In genomic region chr15:51622269-51623180, GRCh38 we compare ENCODE assay signal across 8 cellular contexts. TPM values are rescaled to one million over a fixed set of nuclear protein-coding genes. Genes with fewer than 3 reads are reported as not detected.
DNase-seq lines count a peak whose midpoint lies in the region; ATAC-seq, FAIRE-seq and TF ChIP-seq lines count a peak whose summit lies in the region.

A gene with protein sequence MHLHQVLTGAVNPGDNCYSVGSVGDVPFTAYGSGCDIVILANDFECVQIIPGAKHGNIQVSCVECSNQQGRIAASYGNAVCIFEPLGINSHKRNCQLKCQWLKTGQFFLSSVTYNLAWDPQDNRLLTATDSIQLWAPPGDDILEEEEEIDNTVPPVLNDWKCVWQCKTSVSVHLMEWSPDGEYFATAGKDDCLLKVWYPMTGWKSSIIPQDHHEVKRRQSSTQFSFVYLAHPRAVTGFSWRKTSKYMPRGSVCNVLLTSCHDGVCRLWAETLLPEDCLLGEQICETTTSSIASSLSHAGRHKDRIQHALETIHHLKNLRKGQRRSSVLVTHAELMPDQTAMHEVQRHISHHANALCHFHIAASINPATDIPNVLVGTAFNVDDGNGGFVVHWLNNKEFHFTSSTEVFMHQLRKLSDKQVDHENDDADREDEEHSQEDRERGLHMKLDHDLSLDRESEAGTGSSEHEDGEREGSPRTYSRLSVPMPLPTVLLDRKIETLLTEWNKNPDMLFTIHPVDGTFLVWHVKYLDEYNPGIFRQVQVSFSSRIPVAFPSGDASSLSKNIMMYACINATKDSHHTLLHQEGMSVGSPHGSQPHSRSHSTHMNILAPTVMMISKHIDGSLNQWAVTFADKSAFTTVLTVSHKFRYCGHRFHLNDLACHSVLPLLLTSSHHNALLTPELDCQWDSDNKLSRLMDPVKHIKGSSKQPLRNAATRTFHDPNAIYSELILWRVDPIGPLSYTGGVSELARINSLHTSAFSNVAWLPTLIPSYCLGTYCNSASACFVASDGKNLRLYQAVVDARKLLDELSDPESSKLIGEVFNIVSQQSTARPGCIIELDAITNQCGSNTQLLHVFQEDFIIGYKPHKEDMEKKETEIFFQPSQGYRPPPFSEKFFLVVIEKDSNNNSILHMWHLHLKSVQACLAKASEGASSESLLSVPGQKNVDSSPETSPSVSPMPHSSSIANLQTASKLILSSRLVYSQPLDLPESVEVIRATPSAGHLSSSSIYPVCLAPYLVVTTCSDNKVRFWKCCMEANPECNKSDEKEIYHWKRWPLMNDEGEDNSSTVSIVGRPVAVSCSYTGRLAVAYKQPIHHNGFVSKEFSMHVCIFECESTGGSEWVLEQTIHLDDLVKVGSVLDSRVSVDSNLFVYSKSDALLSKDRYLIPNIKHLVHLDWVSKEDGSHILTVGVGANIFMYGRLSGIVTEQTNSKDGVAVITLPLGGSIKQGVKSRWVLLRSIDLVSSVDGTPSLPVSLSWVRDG (N-terminal part only) (minus strand): TSS chr15:51622771. CDS start chr15:51622545, 226 bp downstream.

- H3K4me3 ChIP-seq in K562 (peak within 1 kb of the TSS; percentile 72), retinal pigment epithelial cell (ENCODE audit: low read length) (peak within 1 kb of the TSS; percentile 80)

- ATAC-seq in HG02642 (IDR thresholded peaks at IDR 0.05; ENCODE audit: poor library complexity, unreplicated experiment) (peak; percentile 56), K562 (peak; percentile 72), HG03469 (IDR thresholded peaks at IDR 0.05; ENCODE audit: unreplicated experiment) (no peak)

- H3K9me3 ChIP-seq in K562 (replicated peaks; ENCODE audit: control insufficient read depth, insufficient read depth, low read depth, low read length), result no peaks in the 10 kb centered on the region

- DNase-seq in GM10248 (ENCODE audit: extremely low spot score) (peak; percentile 79), NCI-H146 (lab: John Stamatoyannopoulos, UW) (peak; percentile 90), T1000 (lab: John Stamatoyannopoulos, UW) (peak; percentile 90), K562 (ENCODE audit: extremely low read depth in 1 of 4, low spot score in 3 of 4) (peak; percentile 76 to 93 (median 87)), hypothalamus (lab: John Stamatoyannopoulos, UW) (peak; percentile 39 to 97 (median 83)), retinal pigment epithelial cell (ENCODE audit: low read depth) (peak; percentile 43)

- BruUV-seq in K562 (replicated peaks; lab: Mats Ljungman, UMichigan), result TSS peak; percentile 44

- CTCF ChIA-PET in GM10248 (lab: Yijun Ruan, JAX), result interaction anchor here (0.9 to 3.6 kb wide), 5 partner anchors 8 to 154 kb away, joined by 3 to 18 read pairs (median 11); no protein-coding TSS in a partner anchor
- CTCF ChIA-PET in K562 (lab: Yijun Ruan, JAX; ENCODE audit: low intra/inter-chr PET ratio), result interaction anchor here (0.6 kb wide), 1 partner anchor 153 kb away, joined by 3 read pairs; no protein-coding TSS in a partner anchor

- H3K27me3 ChIP-seq in K562 (ENCODE audit: control insufficient read depth in 2 of 2, insufficient read depth in 2 of 2, low read length in 2 of 2), result no peaks in the 10 kb centered on the region

- FAIRE-seq in K562 (lab: Jason Lieb, UNC), result no peak

- TF ChIP-seq RAD21 in K562 (CRISPR knock-in tag; conservative IDR thresholded peaks at IDR 0.05 in 1 of 2, IDR thresholded peaks at IDR 0.05 in 1 of 2), result 0 out of 4 replicates have a peak, but pooled peaks of 1 of the 2 experiments have one; percentile 2

- H3K79me2 ChIP-seq in K562 (ENCODE audit: control insufficient read depth, insufficient read depth, low read length), result peaks cover 35% of the 10 kb centered on the region

- under 1% methylated on average over 68 of the region's 96 CpGs for WGBS in K562 (ENCODE audit: insufficient coverage, low coverage, missing lambda C conversion rate)

- POLR2A ChIA-PET in GM10248 (lab: Yijun Ruan, JAX), result no interaction called here
- POLR2A ChIA-PET in K562 (lab: Yijun Ruan, JAX), result interaction anchor here (1.0 to 4.5 kb wide), 5 partner anchors 10 to 190 kb away, joined by 3 to 33 read pairs (median 16); no protein-coding TSS in a partner anchor

- no peak for TF ChIP-seq EP300 in K562 (IDR thresholded peaks at IDR 0.05; ENCODE audit: low read length)

- TF ChIP-seq CTCF in GM10248 (IDR thresholded peaks at IDR 0.05; ENCODE audit: control extremely low read depth, extremely low read depth, low read depth, missing control alignments), result no peak
- no peak for TF ChIP-seq CTCF in K562 (IDR thresholded peaks at IDR 0.05 in 2 of 3, conservative IDR thresholded peaks at IDR 0.05 in 1 of 3; ENCODE audit: insufficient read depth in 2 of 3, low read depth in 1 of 3, low read length in 3 of 3)
- no peak for TF ChIP-seq CTCF in retinal pigment epithelial cell (conservative IDR thresholded peaks at IDR 0.05; ENCODE audit: low read depth, low read length)

- TF ChIP-seq POLR2A in K562 (conservative IDR thresholded peaks at IDR 0.05), result peak; percentile 67

- peak within 1 kb of the TSS; percentile 91 for H3K4me2 ChIP-seq in K562 (ENCODE audit: insufficient read depth, low read length)

- peak within 1 kb of the TSS; percentile 63 for H3K27ac ChIP-seq in K562 (ENCODE audit: extremely low read depth, low read depth, low read length)

- no peaks in the 10 kb centered on the region for H4K20me1 ChIP-seq in K562 (replicated peaks; ENCODE audit: control insufficient read depth, insufficient read depth, low read length)

- H3K36me3 ChIP-seq in K562 (ENCODE audit: control insufficient read depth, insufficient read depth, low read length), result no peaks in the 10 kb centered on the region

- in situ Hi-C loops in K562 (cut with MboI), result no loop called here

- no peaks in the 10 kb centered on the region for H3K9me1 ChIP-seq in K562 (ENCODE audit: control insufficient read depth, insufficient read depth, low read length)

- peaks cover 14 to 18% of the 10 kb centered on the region in 2 experiments; a peak in 3 of 5 replicates for H3K4me1 ChIP-seq in K562 (replicated peaks in 1 of 2; ENCODE audit: control insufficient read depth in 2 of 2, insufficient read depth in 2 of 2, low read length in 2 of 2)

- intact Hi-C loops in K562 (cut with micrococcal nuclease), result loop anchor here (2.0 to 10.0 kb wide), 3 partner anchors 20 to 88 kb away; no protein-coding TSS in a partner anchor

- H3K9ac ChIP-seq in K562 (ENCODE audit: insufficient read depth in 1 of 2, low read depth in 2 of 2, low read length in 2 of 2), result peak within 1 kb of the TSS; percentile 75 to 95

- peak within 1 kb of the TSS; percentile 89 for H2AFZ ChIP-seq in K562 (ENCODE audit: low read depth, low read length)

TF ChIP-seq in K562, 482 proteins besides CTCF, POLR2A, EP300 and RAD21 (continues in another document):
- TF ChIP-seq MTA2 (IDR thresholded peaks at IDR 0.05; ENCODE audit: low read depth) (no peak), ZNF316 (IDR thresholded peaks at IDR 0.05) (no peak), CHCHD3 (CRISPR knock-in tag; IDR thresholded peaks at IDR 0.05) (no peak), SNAPC5 (CRISPR knock-in tag; IDR thresholded peaks at IDR 0.05) (no peak), HNRNPK (IDR thresholded peaks at IDR 0.05; ENCODE audit: low read depth, low read length, poor library complexity, severe bottlenecking) (peak; percentile 29), PRMT5 (CRISPR knock-in tag; IDR thresholded peaks at IDR 0.05) (no peak)
- TF ChIP-seq, protein P1, sequence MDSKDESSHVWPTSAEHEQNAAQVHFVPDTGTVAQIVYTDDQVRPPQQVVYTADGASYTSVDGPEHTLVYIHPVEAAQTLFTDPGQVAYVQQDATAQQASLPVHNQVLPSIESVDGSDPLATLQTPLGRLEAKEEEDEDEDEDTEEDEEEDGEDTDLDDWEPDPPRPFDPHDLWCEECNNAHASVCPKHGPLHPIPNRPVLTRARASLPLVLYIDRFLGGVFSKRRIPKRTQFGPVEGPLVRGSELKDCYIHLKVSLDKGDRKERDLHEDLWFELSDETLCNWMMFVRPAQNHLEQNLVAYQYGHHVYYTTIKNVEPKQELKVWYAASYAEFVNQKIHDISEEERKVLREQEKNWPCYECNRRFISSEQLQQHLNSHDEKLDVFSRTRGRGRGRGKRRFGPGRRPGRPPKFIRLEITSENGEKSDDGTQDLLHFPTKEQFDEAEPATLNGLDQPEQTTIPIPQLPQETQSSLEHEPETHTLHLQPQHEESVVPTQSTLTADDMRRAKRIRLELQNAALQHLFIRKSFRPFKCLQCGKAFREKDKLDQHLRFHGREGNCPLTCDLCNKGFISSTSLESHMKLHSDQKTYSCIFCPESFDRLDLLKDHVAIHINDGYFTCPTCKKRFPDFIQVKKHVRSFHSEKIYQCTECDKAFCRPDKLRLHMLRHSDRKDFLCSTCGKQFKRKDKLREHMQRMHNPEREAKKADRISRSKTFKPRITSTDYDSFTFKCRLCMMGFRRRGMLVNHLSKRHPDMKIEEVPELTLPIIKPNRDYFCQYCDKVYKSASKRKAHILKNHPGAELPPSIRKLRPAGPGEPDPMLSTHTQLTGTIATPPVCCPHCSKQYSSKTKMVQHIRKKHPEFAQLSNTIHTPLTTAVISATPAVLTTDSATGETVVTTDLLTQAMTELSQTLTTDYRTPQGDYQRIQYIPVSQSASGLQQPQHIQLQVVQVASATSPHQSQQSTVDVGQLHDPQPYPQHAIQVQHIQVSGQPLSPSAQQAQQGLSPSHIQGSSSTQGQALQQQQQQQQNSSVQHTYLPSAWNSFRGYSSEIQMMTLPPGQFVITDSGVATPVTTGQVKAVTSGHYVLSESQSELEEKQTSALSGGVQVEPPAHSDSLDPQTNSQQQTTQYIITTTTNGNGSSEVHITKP (IDR thresholded peaks at IDR 0.05; ENCODE audit: partially characterized antibody), result peak; percentile 20

RNA-seq across cellular contexts. Expression of the gene that starts here (rescaled TPM):
- total RNA-seq in K562 (2011; cell fraction: chromatin; rRNA removed; ENCODE audit: low replicate concordance), result 77.2 and 279 TPM in 2 replicates
- 32.7 and 55.5 TPM in 2 replicates for total RNA-seq in K562 (2011; cell fraction: nucleolus; rRNA removed)
- total RNA-seq in K562 (2011; cell fraction: nucleoplasm; rRNA removed), result 96.4 and 108 TPM in 2 replicates
- total RNA-seq in K562 (2014; rRNA removed), result 19.1 and 21.4 TPM in 2 replicates
- 47.7 and 51.7 TPM in 2 replicates for total RNA-seq in K562 (2014; rRNA removed; fragmentation: Illumina TruSeq; extraction: Trizol)
- 46.6 and 52.6 TPM in 2 replicates for total RNA-seq in K562 (2015; rRNA removed; fragmentation: Illumina TruSeq; extraction: Trizol)
- total RNA-seq in K562 (2021), result 27.2 and 30.7 TPM in 2 replicates
- 29.1 and 57.7 TPM in 2 replicates for polyA plus RNA-seq in K562 (2011; rRNA removed)
- polyA plus RNA-seq in K562 (2011; cell fraction: cytosol; rRNA removed), result 10.3 and 11.5 TPM in 2 replicates
- 89.0 and 105 TPM in 2 replicates for polyA plus RNA-seq in K562 (2011; cell fraction: nucleus; rRNA removed)
- polyA plus RNA-seq in K562 (2012), result 33.2 and 71.4 TPM in 2 replicates
- polyA plus RNA-seq in K562 (2014; fragmentation: Illumina TruSeq; extraction: Trizol), result 36.6 and 43.6 TPM in 2 replicates
- 10 to 100 TPM in 1 of 2 experiments, 1 to 10 TPM in 1; 9.3 to 16.2 TPM for polyA plus RNA-seq in K562 (2014; fragmentation: Nextera tagmentation; extraction: Ambion mirVana)
- polyA plus RNA-seq in K562 (2014; rRNA removed), result 25.2 and 26.8 TPM in 2 replicates
- 39.8 and 45.9 TPM in 2 replicates for polyA minus RNA-seq in K562 (2011; rRNA and poly(A)+ RNA removed)
- 8.6 and 15.8 TPM in 2 replicates for polyA minus RNA-seq in K562 (2011; cell fraction: cytosol; rRNA and poly(A)+ RNA removed)
- polyA minus RNA-seq in K562 (2011; cell fraction: nucleus; rRNA and poly(A)+ RNA removed), result 45.1 and 48.7 TPM in 2 replicates
